Comparison of ENCODE assay signal across 22 cellular contexts in the genomic region with DNA sequence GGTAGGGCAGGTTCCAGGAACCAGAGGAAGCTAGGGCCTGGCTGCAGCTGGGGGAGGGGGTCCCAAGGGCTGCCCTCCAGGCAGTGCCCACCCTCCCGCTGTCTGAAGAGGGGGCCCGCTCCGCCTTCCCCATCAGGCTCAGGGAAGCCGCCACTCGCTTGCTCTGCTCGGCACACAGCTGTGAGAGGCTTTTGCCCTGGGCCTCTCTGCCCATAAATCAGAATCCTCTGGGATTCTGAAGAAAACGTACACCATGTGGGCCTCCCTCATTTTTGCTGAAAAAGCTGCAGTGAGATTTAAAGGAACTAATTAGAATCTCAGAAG. TPM values are rescaled to one million over a fixed set of nuclear protein-coding genes. Genes with fewer than 3 reads are reported as not detected.
DNase-seq lines count a peak whose midpoint lies in the region; FAIRE-seq and TF ChIP-seq lines count a peak whose summit lies in the region.
"Had no signal": no experiment of that assay in that cellular context is flagged by ENCODE, and none has a peak within 500 bp of the region (broad histone marks: within the 10 kb centered on the region; RNA-seq: fewer than 3 reads in every experiment).

No MANE protein-coding gene starts in this region.

- no peak overlapping the region for H4K8ac ChIP-seq in neuronal stem cell (ENCODE audit: low read depth, low read length)

- no peak overlapping the region for H3K14ac ChIP-seq in neuronal stem cell (ENCODE audit: low read length)

- H3K23ac ChIP-seq in neuronal stem cell (ENCODE audit: low read depth, low read length, poor library complexity), result no peak overlapping the region

- H4K91ac ChIP-seq in neuronal stem cell (ENCODE audit: low read depth, low read length, poor library complexity), result no peak overlapping the region

- no peak overlapping the region for H3K4me3 ChIP-seq in breast epithelium
- no peak overlapping the region for H3K4me3 ChIP-seq in kidney (ENCODE audit: low read length in 2 of 2)
- no peak overlapping the region for H3K4me3 ChIP-seq in neuronal stem cell (ENCODE audit: low read length in 2 of 2)
- no peak overlapping the region for H3K4me3 ChIP-seq in vagina
- H3K4me3 ChIP-seq: dorsolateral prefrontal cortex, SJCRH30, testis had no signal

- FAIRE-seq in kidney (lab: Jason Lieb, UNC) (no peak), H54 (lab: Jason Lieb, UNC) (no peak)

- no peak overlapping the region for H3K4ac ChIP-seq in neuronal stem cell (ENCODE audit: low read length)

- CTCF ChIA-PET in MCF 10A (lab: Yijun Ruan, JAX), result interaction anchor here (0.6 to 1.8 kb wide), 9 partner anchors 16 to 94 kb away, joined by 3 to 4 read pairs (median 3); no protein-coding TSS in a partner anchor

- no TSS peak for BruUV-seq in MCF 10A (replicated peaks; lab: Mats Ljungman, UMichigan)

- peak overlapping the region; percentile 48 for H2BK5ac ChIP-seq in neuronal stem cell (ENCODE audit: low read length)

- WGBS in neuronal stem cell (ENCODE audit: extremely low coverage in 2 of 2, insufficient read length in 2 of 2, insufficient replicate concordance in 1 of 2), 2 donors, result no CpG with 5 or more reads among the region's 7 CpGs

- no peak overlapping the region for H3K4me3 Mint-ChIP-seq in MCF 10A (ENCODE audit: unreplicated experiment)
- H3K4me3 Mint-ChIP-seq: activated naive CD8-positive, alpha-beta T cell treated with anti-CD3 and anti-CD28 coated beads, Interleukin-2, amount 50 U/mL, for 24 hours; naive thymus-derived CD4-positive, alpha-beta T cell; T-helper 1 cell treated with Interleukin-12 subunit alpha and Interleukin-12 subunit beta and Interleukin-4 antibody, amounts not matched to agents 30 μg/mL and 1 μg/mL, for 36 hours had no signal

- no peak overlapping the region for H2BK12ac ChIP-seq in neuronal stem cell (ENCODE audit: low read length)

- intact Hi-C loops in breast epithelium (cut with DNase I; ENCODE audit: low total_unique reads), result no loop called here
- intact Hi-C loops in MCF 10A (cut with micrococcal nuclease), result no loop called here
- intact Hi-C loops in kidney (cut with DNase I), result no loop called here
- intact Hi-C loops in vagina (cut with DNase I), result no loop called here

- H2BK15ac ChIP-seq in neuronal stem cell (ENCODE audit: low read length), result peak overlapping the region; percentile 95

- H3K79me1 ChIP-seq in neuronal stem cell (ENCODE audit: low read depth, low read length), result no peaks in the 10 kb centered on the region

- no peak for TF ChIP-seq CTCF in breast epithelium (IDR thresholded peaks at IDR 0.05)
- TF ChIP-seq CTCF in MCF 10A (IDR thresholded peaks at IDR 0.05; ENCODE audit: unreplicated experiment), result no peak
- TF ChIP-seq CTCF in kidney (IDR thresholded peaks at IDR 0.05; ENCODE audit: borderline replicate concordance, extremely low read depth, insufficient read depth), result no peak
- TF ChIP-seq CTCF in vagina (IDR thresholded peaks at IDR 0.05), result no peak

- H3K9ac ChIP-seq in kidney (ENCODE audit: low read length in 2 of 2) (no peak overlapping the region), neuronal stem cell (ENCODE audit: low read depth, low read length, poor library complexity) (no peak overlapping the region)

- H3K9me3 ChIP-seq in breast epithelium (no peaks in the 10 kb centered on the region), kidney (ENCODE audit: control insufficient read depth in 1 of 2, low read length in 2 of 2) (no peaks in the 10 kb centered on the region), neuronal stem cell (replicated peaks in 1 of 2; ENCODE audit: control insufficient read depth in 2 of 2, insufficient read depth in 1 of 2, low read depth in 1 of 2, low read length in 2 of 2) (no peaks in the 10 kb centered on the region), vagina (no peaks in the 10 kb centered on the region)
- H3K9me3 ChIP-seq: SJCRH30, testis had no signal

- H3K4me1 Mint-ChIP-seq in MCF 10A (ENCODE audit: insufficient read depth, unreplicated experiment), result peaks cover 16% of the 10 kb centered on the region
- H3K4me1 Mint-ChIP-seq: activated naive CD8-positive, alpha-beta T cell treated with anti-CD3 and anti-CD28 coated beads, Interleukin-2, amount 50 U/mL, for 24 hours; naive thymus-derived CD4-positive, alpha-beta T cell had no signal

- H3K27ac ChIP-seq in breast epithelium (peak overlapping the region; percentile 79 to 84), kidney (ENCODE audit: low read depth in 2 of 2, low read length in 2 of 2) (peak overlapping the region; percentile 55 to 76), neuronal stem cell (replicated peaks; ENCODE audit: low read length) (no peak overlapping the region), vagina (peak overlapping the region; percentile 65)
- H3K27ac ChIP-seq: dorsolateral prefrontal cortex, SJCRH30, testis, WERI-Rb-1 had no signal

- no peak overlapping the region for H3K4me2 ChIP-seq in neuronal stem cell (ENCODE audit: insufficient read depth, low read length, poor library complexity, severe bottlenecking)

- H3K9me3 Mint-ChIP-seq in MCF 10A (ENCODE audit: unreplicated experiment), result no peaks in the 10 kb centered on the region
- H3K9me3 Mint-ChIP-seq: activated naive CD8-positive, alpha-beta T cell treated with anti-CD3 and anti-CD28 coated beads, Interleukin-2, amount 50 U/mL, for 24 hours; naive thymus-derived CD4-positive, alpha-beta T cell; T-helper 1 cell treated with Interleukin-12 subunit alpha and Interleukin-12 subunit beta and Interleukin-4 antibody, amounts not matched to agents 30 μg/mL and 1 μg/mL, for 36 hours had no signal

- peak overlapping the region; percentile 75 for H2AFZ ChIP-seq in neuronal stem cell (ENCODE audit: low read length)

- H3K36me3 Mint-ChIP-seq in MCF 10A (ENCODE audit: insufficient read depth, unreplicated experiment), result peaks cover 15% of the 10 kb centered on the region
- H3K36me3 Mint-ChIP-seq: naive thymus-derived CD4-positive, alpha-beta T cell had no signal

- DNase-seq in breast epithelium (ENCODE audit: low spot score in 2 of 2), result no peak
- DNase-seq in MCF 10A (ENCODE audit: unreplicated experiment), result no peak
- no peak for DNase-seq in kidney
- no peak for DNase-seq in neuronal stem cell (ENCODE audit: low spot score)
- DNase-seq in vagina (ENCODE audit: extremely low spot score in 2 of 2), result no peak
- no peak for DNase-seq in effector CD4-positive, alpha-beta T cell
- no peak for DNase-seq in H54 (ENCODE audit: insufficient read length, low spot score)
- no peak for DNase-seq in A172 (ENCODE audit: low spot score)
- DNase-seq: activated CD8-positive, alpha-beta memory T cell treated with anti-CD3 and anti-CD28 coated beads, Interleukin-2, amount 50 U/mL, for 48 hours; activated effector memory CD4-positive, alpha-beta T cell treated with Interleukin-2 at 50 U/mL for 16 hours; activated naive CD8-positive, alpha-beta T cell treated with anti-CD3 and anti-CD28 coated beads, Interleukin-2, amount 50 U/mL, for 24 hours; C1 segment of cervical spinal cord; dorsolateral prefrontal cortex; mammary epithelial cell; naive thymus-derived CD4-positive, alpha-beta T cell; NCI-H2107; NCI-H82; PC-3; SJCRH30; testis; WERI-Rb-1 had no signal

- H3K27me3 ChIP-seq in breast epithelium (no peaks in the 10 kb centered on the region), neuronal stem cell (ENCODE audit: control insufficient read depth in 3 of 3, insufficient read depth in 3 of 3, low read depth in 1 of 3, low read length in 3 of 3) (peaks cover 0 to 7% (median 0%) of the 10 kb centered on the region in 3 experiments), vagina (no peaks in the 10 kb centered on the region)
- H3K27me3 ChIP-seq: dorsolateral prefrontal cortex, testis had no signal

- H3K4me1 ChIP-seq in breast epithelium (peaks cover 0 to 12% of the 10 kb centered on the region in 2 donors), kidney (ENCODE audit: control insufficient read depth in 1 of 2, insufficient read depth in 1 of 2, low read depth in 1 of 2, low read length in 2 of 2) (peaks cover 14 to 18% of the 10 kb centered on the region in 2 donors), neuronal stem cell (ENCODE audit: control insufficient read depth in 2 of 2, insufficient read depth in 1 of 2, low read depth in 1 of 2, low read length in 2 of 2) (peaks cover 3 to 9% of the 10 kb centered on the region in 2 donors), vagina (peaks cover 15% of the 10 kb centered on the region)
- H3K4me1 ChIP-seq: SJCRH30 had no signal

- POLR2A ChIA-PET in MCF 10A (lab: Yijun Ruan, JAX), result interaction anchor here (1.1 to 1.4 kb wide), 3 partner anchors 10 to 29 kb away, joined by 3 to 5 read pairs (median 4); no protein-coding TSS in a partner anchor

- H3K27me3 Mint-ChIP-seq in MCF 10A (ENCODE audit: insufficient read depth, unreplicated experiment), result no peaks in the 10 kb centered on the region
- H3K27me3 Mint-ChIP-seq: activated naive CD8-positive, alpha-beta T cell treated with anti-CD3 and anti-CD28 coated beads, Interleukin-2, amount 50 U/mL, for 24 hours; naive thymus-derived CD4-positive, alpha-beta T cell had no signal

- peak overlapping the region; percentile 68 for H3K18ac ChIP-seq in neuronal stem cell (ENCODE audit: low read length)

- H2BK120ac ChIP-seq in neuronal stem cell (ENCODE audit: low read depth, low read length), result no peak overlapping the region

- no peak for TF ChIP-seq POLR2A in breast epithelium (IDR thresholded peaks at IDR 0.05)
- TF ChIP-seq POLR2A in vagina (IDR thresholded peaks at IDR 0.05), result no peak
- no peak for TF ChIP-seq POLR2A in H54 (IDR thresholded peaks at IDR 0.05; ENCODE audit: low read depth, low read length)

- no peak overlapping the region for H3K27ac Mint-ChIP-seq in MCF 10A (ENCODE audit: low read depth, unreplicated experiment)
- H3K27ac Mint-ChIP-seq: activated naive CD8-positive, alpha-beta T cell treated with anti-CD3 and anti-CD28 coated beads, Interleukin-2, amount 50 U/mL, for 24 hours; naive thymus-derived CD4-positive, alpha-beta T cell; T-helper 1 cell treated with Interleukin-12 subunit alpha and Interleukin-12 subunit beta and Interleukin-4 antibody, amounts not matched to agents 30 μg/mL and 1 μg/mL, for 36 hours had no signal

- no peaks in the 10 kb centered on the region for H3K36me3 ChIP-seq in breast epithelium
- no peaks in the 10 kb centered on the region for H3K36me3 ChIP-seq in kidney (ENCODE audit: control insufficient read depth in 1 of 2, insufficient read depth in 2 of 2, low read length in 2 of 2)
- H3K36me3 ChIP-seq in neuronal stem cell (replicated peaks in 1 of 2; ENCODE audit: control insufficient read depth in 2 of 2, insufficient read depth in 2 of 2, low read length in 2 of 2), result peaks cover 11 to 13% of the 10 kb centered on the region in 2 donors
- H3K36me3 ChIP-seq in vagina, result no peaks in the 10 kb centered on the region

- no peak overlapping the region for H2AK5ac ChIP-seq in neuronal stem cell (ENCODE audit: low read depth, low read length)

RNA-seq across cellular contexts. Expression of gene SDC1, which starts 28.1 kb away (rescaled TPM):
- total RNA-seq in breast epithelium (10 to 100 TPM in 2 of 3 donors, 1 to 10 TPM in 1; 2.6 to 51.8 (median 38.7) TPM), MCF 10A (2022) (214 and 232 TPM in 2 replicates), kidney (266 TPM), vagina (184 TPM)
- 206 TPM for polyA plus RNA-seq in kidney (ENCODE audit: insufficient read depth, low read depth, low replicate concordance)
- 45.3 TPM for polyA plus RNA-seq in neuronal stem cell (2013, experiment 1 of 2)
- polyA plus RNA-seq in neuronal stem cell (2013, experiment 2 of 2), result 48.1 TPM
- total RNA-seq in A172 (2014; rRNA removed; shearing (Covaris generic)), result 241 and 257 TPM in 2 replicates
- polyA plus RNA-seq: naive thymus-derived CD4-positive, alpha-beta T cell had no signal
